ENCODE assay signal across 11 cellular contexts in genomic region chr10:4243169-4243568, GRCh38.
DNase-seq lines count a peak whose midpoint lies in the region; ATAC-seq and TF ChIP-seq lines count a peak whose summit lies in the region.
"Had no signal": no experiment of that assay in that cellular context is flagged by ENCODE, and none has a peak within 500 bp of the region (broad histone marks: within the 10 kb centered on the region; RNA-seq: fewer than 3 reads in every experiment).

No MANE protein-coding gene starts in this region.

- BruUV-seq in PC-9 (replicated peaks; lab: Mats Ljungman, UMichigan): no TSS peak

- no peaks in the 10 kb centered on the region for H3K9me3 Mint-ChIP-seq in naive thymus-derived CD8-positive, alpha-beta T cell

- H3F3A ChIP-seq in PC-9 (ENCODE audit: insufficient read depth, low read depth): peaks cover 14% of the 10 kb centered on the region

- peaks cover 0 to 5% (median 0%) of the 10 kb centered on the region in 5 donors for H3K27me3 Mint-ChIP-seq in naive thymus-derived CD8-positive, alpha-beta T cell

- 69 to 76% methylated on average over 6 of the region's 6 CpGs for WGBS in tibial nerve, 2 donors

- no peak overlapping the region for H3K4me3 Mint-ChIP-seq in naive thymus-derived CD8-positive, alpha-beta T cell

- peaks cover 0 to 7% (median 5%) of the 10 kb centered on the region in 4 donors for H3K4me1 Mint-ChIP-seq in naive thymus-derived CD8-positive, alpha-beta T cell

- POLR2A ChIA-PET in PC-9 (lab: Charles Lee; ENCODE audit: unreplicated experiment): interaction anchor here (0.5 to 0.7 kb wide), 6 partner anchors 57 to 481 kb away, joined by 3 to 10 read pairs (median 6); no protein-coding TSS in a partner anchor
- POLR2A ChIA-PET in naive thymus-derived CD8-positive, alpha-beta T cell (lab: Charles Lee): no interaction called here

- CTCF ChIA-PET in PC-9 (lab: Charles Lee): interaction anchor here (0.9 kb wide), 1 partner anchor 103 kb away, joined by 3 read pairs; no protein-coding TSS in a partner anchor

- no peaks in the 10 kb centered on the region for H4K20me1 ChIP-seq in PC-9 (ENCODE audit: insufficient read depth)

- DNase-seq in PC-9 (no peak), tibial nerve (ENCODE audit: low spot score in 2 of 2) (no peak)
- DNase-seq in naive thymus-derived CD8-positive, alpha-beta T cell: no peak
- DNase-seq: amygdala, H7, NCI-H2081, T1000 had no signal

- H3K27ac Mint-ChIP-seq in naive thymus-derived CD8-positive, alpha-beta T cell: no peak overlapping the region

- H3K36me3 ChIP-seq in PC-9 (ENCODE audit: low read depth) (no peaks in the 10 kb centered on the region), muscle layer of colon (ENCODE audit: insufficient read depth, low read length) (no peaks in the 10 kb centered on the region), tibial nerve (no peaks in the 10 kb centered on the region)

- H3K4me3 ChIP-seq in PC-9: peak overlapping the region; percentile 27; the same call in 1 of the 2 replicates
- peak overlapping the region in 1 of 2 donors; percentile 44 for H3K4me3 ChIP-seq in muscle layer of colon (ENCODE audit: low read depth in 1 of 2, low read length in 2 of 2)
- peak overlapping the region in 1 of 4 donors; percentile 23 for H3K4me3 ChIP-seq in tibial nerve

- peak overlapping the region; percentile 7 for H3K9ac ChIP-seq in muscle layer of colon (ENCODE audit: low read length)

- H2AFZ ChIP-seq in PC-9: no peak overlapping the region

- TF ChIP-seq CTCF in PC-9 (conservative IDR thresholded peaks at IDR 0.05) (no peak), tibial nerve (IDR thresholded peaks at IDR 0.05) (no peak)

- no peaks in the 10 kb centered on the region for H3K36me3 Mint-ChIP-seq in naive thymus-derived CD8-positive, alpha-beta T cell

- H3K27ac ChIP-seq in PC-9 (peak overlapping the region; percentile 78), cingulate gyrus (ENCODE audit: low read depth, low read length) (peak overlapping the region; percentile 49), muscle layer of colon (ENCODE audit: low read depth, low read length) (peak overlapping the region; percentile 83), tibial nerve (peak overlapping the region in 3 of 4 donors; percentile 24 to 86 (median 84))

- no peak for TF ChIP-seq EP300 in tibial nerve (IDR thresholded peaks at IDR 0.05)

- H3K9me3 ChIP-seq in PC-9 (ENCODE audit: insufficient read depth, low read depth) (0 out of 2 replicates have a peak, but pooled peaks cover 5% of the 10 kb centered on the region), muscle layer of colon (ENCODE audit: low read length) (no peaks in the 10 kb centered on the region), tibial nerve (no peaks in the 10 kb centered on the region)

- no peaks in the 10 kb centered on the region for H3K9me2 ChIP-seq in PC-9 (ENCODE audit: insufficient read depth)

- intact Hi-C loops in PC-9 (cut with micrococcal nuclease; ENCODE audit: unreplicated experiment): loop anchor here (5.0 to 10.0 kb wide), 3 partner anchors 99 to 461 kb away; no protein-coding TSS in a partner anchor

- TF ChIP-seq POLR2A in tibial nerve (IDR thresholded peaks at IDR 0.05): no peak

- H3K4me2 ChIP-seq in PC-9: peak overlapping the region; percentile 61

- no peak for ATAC-seq in naive thymus-derived CD8-positive, alpha-beta T cell
- ATAC-seq in GM21381 (IDR thresholded peaks at IDR 0.05; ENCODE audit: unreplicated experiment) (no peak), HG03025 (IDR thresholded peaks at IDR 0.05; ENCODE audit: low FRiP score, unreplicated experiment) (no peak)

- H3K4me1 ChIP-seq in PC-9 (replicated peaks; ENCODE audit: insufficient read depth) (peaks cover 22% of the 10 kb centered on the region), muscle layer of colon (ENCODE audit: insufficient read depth, low read length) (peaks cover 51% of the 10 kb centered on the region), tibial nerve (peaks cover 0 to 41% (median 17%) of the 10 kb centered on the region in 4 donors)

- H3K79me2 ChIP-seq in PC-9 (ENCODE audit: low read depth): no peaks in the 10 kb centered on the region

- no peaks in the 10 kb centered on the region for H3K27me3 ChIP-seq in PC-9 (ENCODE audit: insufficient read depth, low read depth)
- no peaks in the 10 kb centered on the region for H3K27me3 ChIP-seq in muscle layer of colon (ENCODE audit: control insufficient read depth in 1 of 2, insufficient read depth in 2 of 2, low read length in 2 of 2)
- H3K27me3 ChIP-seq in tibial nerve: no peaks in the 10 kb centered on the region
